Comparison of ENCODE assay signal across 21 cellular contexts in genomic region chr3:24202071-24202470, GRCh38.
"Had no signal": no experiment of that assay in that cellular context is flagged by ENCODE, and none has a peak within 500 bp of the region (broad histone marks: within the 10 kb centered on the region; RNA-seq: fewer than 3 reads in every experiment).

No MANE protein-coding gene starts in this region.

- DNase-seq: activated CD4-positive, alpha-beta memory T cell treated with anti-CD3 and anti-CD28 coated beads, Interleukin-2, amount 10 ng/mL, durations not matched to agents 7 days and 5 days; activated CD4-positive, alpha-beta T cell treated with anti-CD3 and anti-CD28 coated beads, Interleukin-2, amount 10 ng/mL, durations not matched to agents 24 days and 14 days; activated effector memory CD4-positive, alpha-beta T cell treated with anti-CD3 and anti-CD28 coated beads, Interleukin-2, amount 50 U/mL, for 16 hours; activated naive CD4-positive, alpha-beta T cell treated with anti-CD3 and anti-CD28 coated beads, Interleukin-2, amount 50 U/mL, for 16 hours; activated naive CD8-positive, alpha-beta T cell treated with anti-CD3 and anti-CD28 coated beads, Interleukin-2, amount 50 U/mL, for 24 hours; anterior cingulate cortex; body of pancreas; erythroblast; kidney; lower lobe of right lung; naive B cell; occipital lobe; stimulated activated CD4-positive, alpha-beta T cell treated with anti-CD3 and anti-CD28 coated beads, Interleukin-2, amount 100 ng/mL, for 48 hours; stimulated activated CD8-positive, alpha-beta memory T cell treated with anti-CD3 and anti-CD28 coated beads, Interleukin-4, amount 100 ng/mL, for 48 hours; stimulated activated naive CD4-positive, alpha-beta T cell; testis; trophoblast cell; uterus had no signal

- H3K27ac ChIP-seq: body of pancreas, cardiac muscle cell, lower lobe of right lung, testis, uterus had no signal

- ATAC-seq: activated naive CD8-positive, alpha-beta T cell treated with anti-CD3 and anti-CD28 coated beads, Interleukin-2, amount 50 U/mL, for 24 hours; body of pancreas; left lobe of liver; lower lobe of right lung; sciatic nerve had no signal
